9 cellular contexts compared by ENCODE assay signal in the genomic region with DNA sequence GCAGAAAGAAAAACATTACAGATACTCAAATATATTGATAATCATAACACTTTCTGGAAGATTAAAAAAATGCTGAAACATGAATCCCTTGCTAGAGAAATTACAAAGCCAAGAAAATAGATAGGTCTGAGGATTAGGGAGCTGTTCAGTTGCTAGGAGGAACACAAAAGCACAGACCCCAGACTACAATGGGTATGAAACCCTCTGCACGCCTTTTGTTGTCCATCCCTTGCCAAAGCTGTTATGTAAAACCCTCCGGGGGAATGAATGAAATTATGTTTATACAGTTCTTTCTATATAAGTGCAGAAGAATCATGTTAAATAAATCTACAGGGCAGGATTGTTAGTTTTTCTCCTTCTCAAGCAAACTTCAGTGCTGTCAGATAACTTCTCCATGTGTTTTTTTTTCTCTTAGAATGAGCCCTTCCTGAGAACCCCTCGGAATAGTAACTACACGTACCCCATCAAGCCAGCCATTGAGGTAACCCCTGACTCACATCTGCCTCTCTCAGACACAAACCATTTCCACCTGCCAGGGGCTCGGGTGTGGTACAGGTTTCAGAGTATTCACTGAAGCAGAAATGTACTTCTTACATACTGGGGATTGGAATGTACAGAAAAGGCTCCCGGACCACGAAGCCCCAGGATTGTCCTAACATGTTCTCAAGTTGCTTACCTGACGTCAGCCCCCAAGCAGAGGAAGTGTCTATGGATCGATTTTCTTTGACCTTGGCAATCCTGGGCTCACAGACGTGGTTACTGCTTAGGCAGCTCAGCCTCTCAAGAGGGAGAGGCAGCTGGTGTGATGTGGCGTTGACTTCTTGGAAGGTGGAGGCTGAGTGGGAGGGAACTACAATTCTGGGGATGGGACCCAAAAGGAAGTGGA.
DNase-seq lines count a peak whose midpoint lies in the region; FAIRE-seq and TF ChIP-seq lines count a peak whose summit lies in the region.
"Had no signal": no experiment of that assay in that cellular context is flagged by ENCODE, and none has a peak within 500 bp of the region (broad histone marks: within the 10 kb centered on the region; RNA-seq: fewer than 3 reads in every experiment).

No MANE protein-coding gene starts in this region.

- TF ChIP-seq CTCF in fibroblast of lung (conservative IDR thresholded peaks at IDR 0.05 in 1 of 2, IDR thresholded peaks at IDR 0.05 in 1 of 2; ENCODE audit: low read depth in 1 of 2, low read length in 2 of 2) = no peak

- no peak for FAIRE-seq in frontal cortex (lab: Jason Lieb, UNC)
- FAIRE-seq: endometrium had no signal

- no peaks in the 10 kb centered on the region for H3K36me3 ChIP-seq in fibroblast of lung (ENCODE audit: control insufficient read depth, insufficient read depth, low read length)

- H3K4me3 ChIP-seq in fibroblast of lung (replicated peaks in 1 of 4; ENCODE audit: control extremely low read depth in 1 of 4, insufficient read depth in 1 of 4, low read depth in 3 of 4, low read length in 4 of 4) = no peak overlapping the region

- no peak overlapping the region for H2AFZ ChIP-seq in fibroblast of lung (ENCODE audit: low read length)

- no peak overlapping the region for H3K9ac ChIP-seq in fibroblast of lung (ENCODE audit: insufficient read depth, low read length)

- no peak overlapping the region for H3K4me2 ChIP-seq in fibroblast of lung (ENCODE audit: extremely low read depth, insufficient read depth, low read length)

- no peaks in the 10 kb centered on the region for H4K20me1 ChIP-seq in fibroblast of lung (ENCODE audit: control insufficient read depth, extremely low read depth, insufficient read depth, low read length)

- no peaks in the 10 kb centered on the region for H3K4me1 ChIP-seq in fibroblast of lung (ENCODE audit: control insufficient read depth, extremely low read depth, insufficient read depth, low read length)

- no peaks in the 10 kb centered on the region for H3K79me2 ChIP-seq in fibroblast of lung (ENCODE audit: control insufficient read depth, insufficient read depth, low read length)

- no peaks in the 10 kb centered on the region for H3K27me3 ChIP-seq in fibroblast of lung (ENCODE audit: control insufficient read depth, insufficient read depth, low read length)

- no peaks in the 10 kb centered on the region for H3K9me3 ChIP-seq in fibroblast of lung (ENCODE audit: control insufficient read depth, insufficient read depth, low read depth, low read length)

- no peak overlapping the region for H3K27ac ChIP-seq in fibroblast of lung (ENCODE audit: insufficient read depth, low read length)

- DNase-seq in LHCN-M2 (ENCODE audit: low read depth) (peak; percentile 46), fibroblast of lung (ENCODE audit: low read depth in 2 of 2) (peak; percentile 90 to 95), NCI-H1694 treated with DMSO at 0.1 percent for 48 hours (lab: John Stamatoyannopoulos, UW) (no peak), NCI-H1436 treated with DMSO at 0.1 percent for 48 hours (lab: John Stamatoyannopoulos, UW) (no peak), occipital lobe (lab: John Stamatoyannopoulos, UW) (no peak), frontal cortex (ENCODE audit: low spot score in 2 of 2) (no peak)
- peak; percentile 39 to 47 for DNase-seq in activated CD4-positive, alpha-beta T cell treated with anti-CD3 and anti-CD28 coated beads, Interleukin-2, amount 50 U/mL, for 4 hours
- DNase-seq in stimulated activated CD4-positive, alpha-beta T cell treated with anti-CD3 and anti-CD28 coated beads, Interleukin-4, amount 100 ng/mL, for 4 hours = peak; percentile 15 to 38

Comparison
In these comparisons a context has a peak if more than half of its experiments do, and no peak if none do; other contexts are left out.
1. DNase-seq: peak in LHCN-M2 (single experiment), activated CD4-positive, alpha-beta T cell treated with anti-CD3 and anti-CD28 coated beads, Interleukin-2, amount 50 U/mL, for 4 hours (2 of 2), fibroblast of lung (2 of 2) and stimulated activated CD4-positive, alpha-beta T cell treated with anti-CD3 and anti-CD28 coated beads, Interleukin-4, amount 100 ng/mL, for 4 hours (2 of 2); none in NCI-H1694 treated with DMSO at 0.1 percent for 48 hours (single experiment), NCI-H1436 treated with DMSO at 0.1 percent for 48 hours (single experiment), occipital lobe (single experiment) and frontal cortex (0 of 2).